20 cellular contexts compared by ENCODE assay signal in genomic region chr5:33973271-33973670, GRCh38. TPM values are rescaled to one million over a fixed set of nuclear protein-coding genes. Genes with fewer than 3 reads are reported as not detected.
DNase-seq lines count a peak whose midpoint lies in the region; ATAC-seq lines count a peak whose summit lies in the region.
"Had no signal": no experiment of that assay in that cellular context is flagged by ENCODE, and none has a peak within 500 bp of the region (broad histone marks: within the 10 kb centered on the region; RNA-seq: fewer than 3 reads in every experiment).

No MANE protein-coding gene starts in this region.

- DNase-seq in activated CD4-positive, CD25-positive, alpha-beta regulatory T cell (lab: John Stamatoyannopoulos, UW) = no peak
- DNase-seq in activated T-helper 2 cell treated with anti-CD3 and anti-CD28 coated beads, Interferon-gamma antibody, Interleukin-2, Interleukin-4, amounts not matched to agents 10 μg/mL and 5 μg/mL and 100 μg/mL, durations not matched to agents 14 hours and 24 hours and 36 hours (ENCODE audit: low spot score) = no peak
- no peak for DNase-seq in NCI-H69 (lab: John Stamatoyannopoulos, UW)
- DNase-seq: amniotic stem cell; DMS53; NCI-H187; NCI-H446; SHP77 treated with DMSO at 0.1 percent for 48 hours; stimulated activated CD4-positive, alpha-beta T cell treated with anti-CD3 and anti-CD28 coated beads, Interleukin-4, amount 100 ng/mL, for 4 hours; tibial artery had no signal

- H3K4me1 Mint-ChIP-seq in activated T-helper 2 cell treated with anti-CD3 and anti-CD28 coated beads, Interferon-gamma antibody, Interleukin-2, Interleukin-4, amounts not matched to agents 10 μg/mL and 5 μg/mL and 100 μg/mL, durations not matched to agents 14 hours and 24 hours and 36 hours (ENCODE audit: low read depth) = peaks cover 20% of the 10 kb centered on the region
- H3K4me1 Mint-ChIP-seq: central memory CD8-positive, alpha-beta T cell had no signal

- H3K4me3 Mint-ChIP-seq in activated T-helper 2 cell treated with anti-CD3 and anti-CD28 coated beads, Interferon-gamma antibody, Interleukin-2, Interleukin-4, amounts not matched to agents 10 μg/mL and 5 μg/mL and 100 μg/mL, durations not matched to agents 14 hours and 24 hours and 36 hours (ENCODE audit: low read depth) = peak overlapping the region; percentile 23
- H3K4me3 Mint-ChIP-seq: central memory CD8-positive, alpha-beta T cell; naive thymus-derived CD8-positive, alpha-beta T cell had no signal

- ATAC-seq in activated CD4-positive, CD25-positive, alpha-beta regulatory T cell treated with anti-CD3 and anti-CD28 coated beads, Interleukin-2, amount 50 U/mL, for 24 hours = peak; percentile 58 to 71
- ATAC-seq in GM19023 (IDR thresholded peaks at IDR 0.05; ENCODE audit: unreplicated experiment) = peak; percentile 56
- ATAC-seq in HG02870 (IDR thresholded peaks at IDR 0.05; ENCODE audit: unreplicated experiment) = peak; percentile 84
- ATAC-seq in HG03039 (IDR thresholded peaks at IDR 0.05; ENCODE audit: unreplicated experiment) = no peak
- no peak for ATAC-seq in HG03159 (IDR thresholded peaks at IDR 0.05; ENCODE audit: unreplicated experiment)
- ATAC-seq: naive thymus-derived CD8-positive, alpha-beta T cell had no signal

- H3K27me3 Mint-ChIP-seq in activated T-helper 2 cell treated with anti-CD3 and anti-CD28 coated beads, Interferon-gamma antibody, Interleukin-2, Interleukin-4, amounts not matched to agents 10 μg/mL and 5 μg/mL and 100 μg/mL, durations not matched to agents 14 hours and 24 hours and 36 hours (ENCODE audit: low read depth) = no peaks in the 10 kb centered on the region
- H3K27me3 Mint-ChIP-seq: progenitor cell of endocrine pancreas had no signal

- intact Hi-C loops in activated T-helper 2 cell treated with anti-CD3 and anti-CD28 coated beads, Interferon-gamma antibody, Interleukin-2, Interleukin-4, amounts not matched to agents 10 μg/mL and 5 μg/mL and 100 μg/mL, durations not matched to agents 14 hours and 24 hours and 36 hours (cut with micrococcal nuclease) = loop anchor here (1.0 kb wide), 1 partner anchor 8 kb away; no protein-coding TSS in a partner anchor

- no peaks in the 10 kb centered on the region for H3K36me3 Mint-ChIP-seq in activated T-helper 2 cell treated with anti-CD3 and anti-CD28 coated beads, Interferon-gamma antibody, Interleukin-2, Interleukin-4, amounts not matched to agents 10 μg/mL and 5 μg/mL and 100 μg/mL, durations not matched to agents 14 hours and 24 hours and 36 hours (ENCODE audit: low read depth)

- no peak overlapping the region for H3K27ac Mint-ChIP-seq in activated T-helper 2 cell treated with anti-CD3 and anti-CD28 coated beads, Interferon-gamma antibody, Interleukin-2, Interleukin-4, amounts not matched to agents 10 μg/mL and 5 μg/mL and 100 μg/mL, durations not matched to agents 14 hours and 24 hours and 36 hours
- H3K27ac Mint-ChIP-seq: progenitor cell of endocrine pancreas had no signal

- no peaks in the 10 kb centered on the region for H3K9me3 Mint-ChIP-seq in activated T-helper 2 cell treated with anti-CD3 and anti-CD28 coated beads, Interferon-gamma antibody, Interleukin-2, Interleukin-4, amounts not matched to agents 10 μg/mL and 5 μg/mL and 100 μg/mL, durations not matched to agents 14 hours and 24 hours and 36 hours
- H3K9me3 Mint-ChIP-seq: central memory CD8-positive, alpha-beta T cell; naive thymus-derived CD8-positive, alpha-beta T cell had no signal

RNA-seq across cellular contexts. Expression of gene SLC45A2, which starts 11.2 kb away (rescaled TPM):
- not detected in 2 replicates for total RNA-seq in activated T-helper 2 cell treated with anti-CD3 and anti-CD28 coated beads, Interferon-gamma antibody, Interleukin-2, Interleukin-4, amounts not matched to agents 10 μg/mL and 5 μg/mL and 100 μg/mL, durations not matched to agents 14 hours and 24 hours and 36 hours
- total RNA-seq: M059J had no signal

RNA-seq across cellular contexts. Expression of gene AMACR, which starts 34.6 kb away (rescaled TPM):
- total RNA-seq in activated T-helper 2 cell treated with anti-CD3 and anti-CD28 coated beads, Interferon-gamma antibody, Interleukin-2, Interleukin-4, amounts not matched to agents 10 μg/mL and 5 μg/mL and 100 μg/mL, durations not matched to agents 14 hours and 24 hours and 36 hours = 8.3 and 9.0 TPM in 2 replicates

RNA-seq across cellular contexts. Expression of gene RXFP3, which starts 37.1 kb away (rescaled TPM):
- not detected in 2 replicates for total RNA-seq in activated T-helper 2 cell treated with anti-CD3 and anti-CD28 coated beads, Interferon-gamma antibody, Interleukin-2, Interleukin-4, amounts not matched to agents 10 μg/mL and 5 μg/mL and 100 μg/mL, durations not matched to agents 14 hours and 24 hours and 36 hours
- total RNA-seq: hepatocyte; M059J; naive thymus-derived CD8-positive, alpha-beta T cell; progenitor cell of endocrine pancreas had no signal

Comparison
In these comparisons a context has a peak if more than half of its experiments do, and no peak if none do; other contexts are left out.
1. ATAC-seq: peak in activated CD4-positive, CD25-positive, alpha-beta regulatory T cell treated with anti-CD3 and anti-CD28 coated beads, Interleukin-2, amount 50 U/mL, for 24 hours (2 of 2), GM19023 (single experiment) and HG02870 (single experiment); none in HG03039 (single experiment) and HG03159 (single experiment).